In genomic region chr9:129850821-129851540, GRCh38 we compare ENCODE assay signal across 24 cellular contexts. TPM values are rescaled to one million over a fixed set of nuclear protein-coding genes. Genes with fewer than 3 reads are reported as not detected.
DNase-seq lines count a peak whose midpoint lies in the region; ATAC-seq and TF ChIP-seq lines count a peak whose summit lies in the region.
"Had no signal": no experiment of that assay in that cellular context is flagged by ENCODE, and none has a peak within 500 bp of the region (broad histone marks: within the 10 kb centered on the region; RNA-seq: fewer than 3 reads in every experiment).

No MANE protein-coding gene starts in this region.

- H3K27ac Mint-ChIP-seq in activated naive CD8-positive, alpha-beta T cell = peak overlapping the region; percentile 54
- H3K27ac Mint-ChIP-seq in activated naive CD8-positive, alpha-beta T cell treated with anti-CD3 and anti-CD28 coated beads, Interleukin-2, amount 50 U/mL, for 24 hours = no peak overlapping the region
- H3K27ac Mint-ChIP-seq: activated T-helper 2 cell treated with anti-CD3 and anti-CD28 coated beads, Interferon-gamma antibody, Interleukin-2, Interleukin-4, amounts not matched to agents 10 μg/mL and 5 μg/mL and 100 μg/mL, durations not matched to agents 14 hours and 24 hours and 36 hours had no signal

- peaks cover 59% of the 10 kb centered on the region for H3K4me1 Mint-ChIP-seq in activated naive CD8-positive, alpha-beta T cell (ENCODE audit: low read depth)
- H3K4me1 Mint-ChIP-seq in activated naive CD8-positive, alpha-beta T cell treated with anti-CD3 and anti-CD28 coated beads, Interleukin-2, amount 50 U/mL, for 24 hours = peaks cover 30% of the 10 kb centered on the region

- H3K27me3 ChIP-seq in neutrophil (no peaks in the 10 kb centered on the region), right lobe of liver (no peaks in the 10 kb centered on the region)
- H3K27me3 ChIP-seq: MG63, Peyer's patch had no signal

- ATAC-seq in activated naive CD8-positive, alpha-beta T cell treated with anti-CD3 and anti-CD28 coated beads, Interleukin-2, amount 50 U/mL, for 24 hours = no peak
- ATAC-seq in GM18511 (IDR thresholded peaks at IDR 0.05; ENCODE audit: unreplicated experiment) = no peak
- ATAC-seq in GM19351 (IDR thresholded peaks at IDR 0.05; ENCODE audit: unreplicated experiment) = no peak
- ATAC-seq in right lobe of liver = no peak
- ATAC-seq: GM12878; stimulated activated naive CD8-positive, alpha-beta T cell treated with anti-CD3 and anti-CD28 coated beads, Interleukin-15, Interleukin-2, amounts not matched to agents 100 U/mL and 50 U/mL, for 24 hours had no signal

- H3K9me3 ChIP-seq in neutrophil = no peaks in the 10 kb centered on the region
- H3K9me3 ChIP-seq in right lobe of liver = no peaks in the 10 kb centered on the region
- H3K9me3 ChIP-seq: MG63, Peyer's patch had no signal

- peak overlapping the region; percentile 76 for H3K27ac ChIP-seq in neutrophil
- no peak overlapping the region for H3K27ac ChIP-seq in right lobe of liver
- H3K27ac ChIP-seq: SK-N-MC had no signal

- intact Hi-C loops in right lobe of liver (cut with DNase I) = no loop called here

- no peak for DNase-seq in activated naive CD8-positive, alpha-beta T cell treated with anti-CD3 and anti-CD28 coated beads, Interleukin-2, amount 50 U/mL, for 24 hours
- peak; percentile 73 for DNase-seq in choroid plexus epithelial cell (ENCODE audit: low read depth)
- DNase-seq in right lobe of liver = no peak
- DNase-seq in HCEC 1CT = no peak
- DNase-seq: 8988T; activated CD4-positive, CD25-positive, alpha-beta regulatory T cell treated with anti-CD3 and anti-CD28 coated beads, Interleukin-2, amount 50 U/mL, for 72 hours; C1 segment of cervical spinal cord; DMS 273 treated with DMSO at 0.1 percent for 48 hours; GF-D8; IMR-90; MG63; NCI-H146; NCI-H774; Peyer's patch; stimulated activated naive CD8-positive, alpha-beta T cell treated with anti-CD3 and anti-CD28 coated beads, Interleukin-15, Interleukin-2, amounts not matched to agents 100 U/mL and 50 U/mL, for 24 hours; T-helper 9 cell had no signal

- peaks cover 22% of the 10 kb centered on the region for H3K36me3 ChIP-seq in neutrophil
- peaks cover 0 to 26% (median 7%) of the 10 kb centered on the region in 4 donors for H3K36me3 ChIP-seq in right lobe of liver

- TF ChIP-seq CTCF in choroid plexus epithelial cell (conservative IDR thresholded peaks at IDR 0.05; ENCODE audit: low read depth, low read length) (no peak), neutrophil (IDR thresholded peaks at IDR 0.05) (no peak), right lobe of liver (IDR thresholded peaks at IDR 0.05) (no peak)

- WGBS in right lobe of liver (ENCODE audit: insufficient coverage, low coverage, low lambda C conversion rate, missing lambda C conversion rate) = 85% methylated on average over 6 of the region's 6 CpGs

- no peaks in the 10 kb centered on the region for H3K27me3 Mint-ChIP-seq in activated naive CD8-positive, alpha-beta T cell
- H3K27me3 Mint-ChIP-seq in activated naive CD8-positive, alpha-beta T cell treated with anti-CD3 and anti-CD28 coated beads, Interleukin-2, amount 50 U/mL, for 24 hours = no peaks in the 10 kb centered on the region
- H3K27me3 Mint-ChIP-seq: central memory CD8-positive, alpha-beta T cell had no signal

- no peak for TF ChIP-seq POLR2A in right lobe of liver (IDR thresholded peaks at IDR 0.05)

- peaks cover 56 to 68% of the 10 kb centered on the region in 2 experiments for H3K4me1 ChIP-seq in neutrophil (ENCODE audit: control insufficient read depth in 1 of 2, insufficient read depth in 1 of 2, low read depth in 1 of 2, low read length in 1 of 2)
- H3K4me1 ChIP-seq in right lobe of liver = no peaks in the 10 kb centered on the region
- H3K4me1 ChIP-seq: Peyer's patch had no signal

- H3K4me3 ChIP-seq in choroid plexus epithelial cell (ENCODE audit: low read depth, low read length) = no peak overlapping the region
- H3K4me3 ChIP-seq in neutrophil (ENCODE audit: low read depth in 1 of 2, low read length in 1 of 2) = no peak overlapping the region
- no peak overlapping the region for H3K4me3 ChIP-seq in right lobe of liver
- H3K4me3 ChIP-seq: GM12878, MG63, Peyer's patch, SK-N-MC had no signal

- H3K9me3 Mint-ChIP-seq in activated naive CD8-positive, alpha-beta T cell (ENCODE audit: low read depth) = no peaks in the 10 kb centered on the region
- no peaks in the 10 kb centered on the region for H3K9me3 Mint-ChIP-seq in activated naive CD8-positive, alpha-beta T cell treated with anti-CD3 and anti-CD28 coated beads, Interleukin-2, amount 50 U/mL, for 24 hours
- H3K9me3 Mint-ChIP-seq: activated T-helper 2 cell treated with anti-CD3 and anti-CD28 coated beads, Interferon-gamma antibody, Interleukin-2, Interleukin-4, amounts not matched to agents 10 μg/mL and 5 μg/mL and 100 μg/mL, durations not matched to agents 14 hours and 24 hours and 36 hours; central memory CD8-positive, alpha-beta T cell had no signal

- no peak overlapping the region for H3K4me3 Mint-ChIP-seq in activated naive CD8-positive, alpha-beta T cell
- H3K4me3 Mint-ChIP-seq in activated naive CD8-positive, alpha-beta T cell treated with anti-CD3 and anti-CD28 coated beads, Interleukin-2, amount 50 U/mL, for 24 hours = no peak overlapping the region
- H3K4me3 Mint-ChIP-seq: central memory CD8-positive, alpha-beta T cell had no signal

- peaks cover 16% of the 10 kb centered on the region for H3K36me3 Mint-ChIP-seq in activated naive CD8-positive, alpha-beta T cell
- H3K36me3 Mint-ChIP-seq in activated naive CD8-positive, alpha-beta T cell treated with anti-CD3 and anti-CD28 coated beads, Interleukin-2, amount 50 U/mL, for 24 hours (ENCODE audit: low read depth) = peaks cover 34% of the 10 kb centered on the region

RNA-seq across cellular contexts. Expression of gene USP20, which starts 15.7 kb away (rescaled TPM):
- total RNA-seq in right lobe of liver = 10 to 100 TPM in 4 of 6 experiments, 1 to 10 TPM in 2; 7.5 to 14.0 (median 10.8) TPM

RNA-seq across cellular contexts. Expression of gene C9orf78, which starts 15.9 kb away (rescaled TPM):
- total RNA-seq in right lobe of liver = 10 to 100 TPM; 25.2 to 39.8 (median 33.5) TPM

RNA-seq across cellular contexts. Expression of gene TOR1A, which starts 27.0 kb away (rescaled TPM):
- total RNA-seq in right lobe of liver = 10 to 100 TPM; 18.4 to 41.3 (median 23.0) TPM

RNA-seq across cellular contexts. Expression of gene TOR1B, which starts 48.0 kb away (rescaled TPM):
- 10 to 100 TPM; 16.1 to 30.7 (median 18.9) TPM for total RNA-seq in right lobe of liver
